ENCODE assay signal across 8 cellular contexts in the genomic region with DNA sequence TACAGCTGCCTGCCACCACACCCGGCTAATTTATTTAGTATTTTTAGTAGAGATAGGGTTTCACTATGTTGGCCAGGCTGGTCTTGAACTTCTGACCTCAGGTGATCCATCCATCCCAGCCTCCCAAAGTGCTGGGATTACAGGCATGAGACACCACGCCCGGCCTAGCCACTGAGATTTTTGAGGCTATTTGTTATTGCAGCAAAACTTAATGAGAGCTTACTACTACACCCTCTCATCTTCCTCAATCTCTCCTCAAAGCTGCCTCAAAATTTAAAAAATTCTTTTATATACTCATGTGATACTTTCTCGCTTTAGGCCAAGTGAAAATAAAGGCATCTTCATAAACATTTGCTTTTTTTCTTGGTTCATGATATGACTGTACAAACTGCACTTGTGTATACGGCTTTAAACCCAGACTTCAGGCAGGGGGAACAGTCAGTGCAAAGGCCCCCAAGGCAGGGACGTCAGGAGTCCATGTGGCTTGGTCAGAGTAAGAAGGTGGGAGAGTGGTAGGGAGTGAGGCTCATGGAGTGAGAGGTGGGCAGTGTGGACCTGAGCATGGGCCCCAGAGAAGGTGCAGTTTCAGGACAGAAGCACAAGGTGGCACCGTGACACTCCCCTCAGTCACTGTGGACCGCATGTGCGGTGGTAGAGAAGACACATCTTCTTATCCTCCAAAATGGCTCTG. TPM values are rescaled to one million over a fixed set of nuclear protein-coding genes. Genes with fewer than 3 reads are reported as not detected.
DNase-seq lines count a peak whose midpoint lies in the region; ATAC-seq and TF ChIP-seq lines count a peak whose summit lies in the region.

No MANE protein-coding gene starts in this region.

- H3K9me3 ChIP-seq in Panc1 (ENCODE audit: control insufficient read depth, insufficient read depth, low read depth, low read length) (no peaks in the 10 kb centered on the region), thyroid gland (no peaks in the 10 kb centered on the region)

- peak; percentile 41 for ATAC-seq in GM21528 (IDR thresholded peaks at IDR 0.05; ENCODE audit: low FRiP score, unreplicated experiment)
- peak; percentile 97 for ATAC-seq in Panc1

- CTCF ChIA-PET in Panc1 (lab: Charles Lee), result interaction anchor here (0.7 to 2.5 kb wide), 3 partner anchors 97 to 101 kb away, joined by 4 to 21 read pairs (median 7); no protein-coding TSS in a partner anchor

- no peaks in the 10 kb centered on the region for H3K36me3 Mint-ChIP-seq in activated T-helper 1 cell treated with anti-CD3 and anti-CD28 coated beads, Interleukin-12 subunit alpha, Interleukin-12 subunit beta, Interleukin-2, Interleukin-4 antibody, amounts not matched to agents 30 ng/mL and 10 ng/mL and 1 ng/mL, durations not matched to agents 14 hours and 24 hours and 36 hours (ENCODE audit: low read depth)

- 47 to 48% methylated on average over 9 of the region's 9 CpGs for WGBS in thyroid gland, 2 donors

- H3K27me3 Mint-ChIP-seq in activated T-helper 1 cell treated with anti-CD3 and anti-CD28 coated beads, Interleukin-12 subunit alpha, Interleukin-12 subunit beta, Interleukin-2, Interleukin-4 antibody, amounts not matched to agents 30 ng/mL and 10 ng/mL and 1 ng/mL, durations not matched to agents 14 hours and 24 hours and 36 hours (ENCODE audit: insufficient read depth), result peaks cover 15% of the 10 kb centered on the region

- intact Hi-C loops in Panc1 (cut with micrococcal nuclease; ENCODE audit: unreplicated experiment), result loop anchor here (1.0 kb wide), 1 partner anchor 97 kb away; no protein-coding TSS in a partner anchor
- intact Hi-C loops in activated T-helper 1 cell treated with anti-CD3 and anti-CD28 coated beads, Interleukin-12 subunit alpha, Interleukin-12 subunit beta, Interleukin-2, Interleukin-4 antibody, amounts not matched to agents 30 ng/mL and 10 ng/mL and 1 ng/mL, durations not matched to agents 14 hours and 24 hours and 36 hours (cut with micrococcal nuclease), result loop anchor here (1.0 to 2.0 kb wide), 3 partner anchors 56 to 110 kb away; a partner anchor contains a TSS
- intact Hi-C loops in thyroid gland (cut with DNase I), result loop anchor here (10.0 kb wide), 1 partner anchor 58 kb away; a partner anchor contains a TSS

- no peak overlapping the region for H3K9ac ChIP-seq in KMS-11

- H3K4me1 Mint-ChIP-seq in activated T-helper 1 cell treated with anti-CD3 and anti-CD28 coated beads, Interleukin-12 subunit alpha, Interleukin-12 subunit beta, Interleukin-2, Interleukin-4 antibody, amounts not matched to agents 30 ng/mL and 10 ng/mL and 1 ng/mL, durations not matched to agents 14 hours and 24 hours and 36 hours (ENCODE audit: low read depth), result peaks cover 22% of the 10 kb centered on the region

- in situ Hi-C loops in Panc1 (cut with HindIII; ENCODE audit: low pct_unique_long_range_greater_than_20kb, low sequenced_read_pairs), result loop anchor here (25.0 kb wide), 1 partner anchor 106 kb away; no protein-coding TSS in a partner anchor

- H3K79me2 ChIP-seq in KMS-11 (ENCODE audit: insufficient read depth, low read depth), result no peaks in the 10 kb centered on the region

- no peak overlapping the region for H3K4me2 ChIP-seq in KMS-11

- H3K36me3 ChIP-seq in KMS-11 (ENCODE audit: insufficient read depth), result no peaks in the 10 kb centered on the region
- H3K36me3 ChIP-seq in Panc1 (ENCODE audit: control insufficient read depth, insufficient read depth, low read length), result no peaks in the 10 kb centered on the region
- no peaks in the 10 kb centered on the region for H3K36me3 ChIP-seq in thyroid gland

- peak; percentile 86 for TF ChIP-seq CTCF in KMS-11 (conservative IDR thresholded peaks at IDR 0.05; ENCODE audit: low read depth, low read length)
- TF ChIP-seq CTCF in Panc1 (IDR thresholded peaks at IDR 0.05), result peak; percentile 90
- TF ChIP-seq CTCF in fibroblast of pulmonary artery (IDR thresholded peaks at IDR 0.05; ENCODE audit: low read length, missing control alignments), result peak; percentile 93
- peak; percentile 64 to 96 (median 88) for TF ChIP-seq CTCF in thyroid gland (IDR thresholded peaks at IDR 0.05)

- H3K27ac Mint-ChIP-seq in activated T-helper 1 cell treated with anti-CD3 and anti-CD28 coated beads, Interleukin-12 subunit alpha, Interleukin-12 subunit beta, Interleukin-2, Interleukin-4 antibody, amounts not matched to agents 30 ng/mL and 10 ng/mL and 1 ng/mL, durations not matched to agents 14 hours and 24 hours and 36 hours, result no peak overlapping the region

- H2AFZ ChIP-seq in KMS-11 (ENCODE audit: low read depth), result peak overlapping the region; percentile 13; the same call in 1 of the 2 replicates

- H3K4me3 ChIP-seq in KMS-11 (IDR thresholded peaks at IDR 0.05; ENCODE audit: insufficient read depth, low read depth, low read length), result no peak overlapping the region
- H3K4me3 ChIP-seq in Panc1 (ENCODE audit: low read depth in 2 of 2, low read length in 2 of 2), result no peak overlapping the region
- H3K4me3 ChIP-seq in fibroblast of pulmonary artery (replicated peaks; ENCODE audit: low read depth, low read length), result no peak overlapping the region
- no peak overlapping the region for H3K4me3 ChIP-seq in thyroid gland (replicated peaks in 1 of 3)

- H3K27ac ChIP-seq in KMS-11, result no peak overlapping the region
- H3K27ac ChIP-seq in Panc1 (ENCODE audit: low read length), result no peak overlapping the region
- H3K27ac ChIP-seq in thyroid gland, result no peak overlapping the region

- H3K27me3 ChIP-seq in KMS-11 (ENCODE audit: insufficient read depth, low read depth) (no peaks in the 10 kb centered on the region), Panc1 (ENCODE audit: control insufficient read depth, insufficient read depth, low read length) (peaks cover 2% of the 10 kb centered on the region; the same call in 1 of the 2 replicates), thyroid gland (no peaks in the 10 kb centered on the region)

- no peak overlapping the region for H3K4me3 Mint-ChIP-seq in activated T-helper 1 cell treated with anti-CD3 and anti-CD28 coated beads, Interleukin-12 subunit alpha, Interleukin-12 subunit beta, Interleukin-2, Interleukin-4 antibody, amounts not matched to agents 30 ng/mL and 10 ng/mL and 1 ng/mL, durations not matched to agents 14 hours and 24 hours and 36 hours

- DNase-seq in DMS114 treated with DMSO at 0.1 percent for 48 hours (lab: John Stamatoyannopoulos, UW; ENCODE audit: unreplicated experiment), result peak; percentile 59
- DNase-seq in Panc1 (ENCODE audit: low read depth, low spot score), result peak; percentile 60
- DNase-seq in activated T-helper 1 cell treated with anti-CD3 and anti-CD28 coated beads, Interleukin-12 subunit alpha, Interleukin-12 subunit beta, Interleukin-2, Interleukin-4 antibody, amounts not matched to agents 30 ng/mL and 10 ng/mL and 1 ng/mL, durations not matched to agents 14 hours and 24 hours and 36 hours (ENCODE audit: low spot score), result peak; percentile 51
- peak; percentile 84 for DNase-seq in fibroblast of pulmonary artery (ENCODE audit: low read depth)
- peak; percentile 31 for DNase-seq in occipital lobe (lab: John Stamatoyannopoulos, UW)
- DNase-seq in thyroid gland, result peak; percentile 74 to 81

- H3K4me1 ChIP-seq in KMS-11 (ENCODE audit: low read depth, poor library complexity, severe bottlenecking), result no peaks in the 10 kb centered on the region
- H3K4me1 ChIP-seq in Panc1 (ENCODE audit: control insufficient read depth, insufficient read depth, low read length), result peaks cover 12% of the 10 kb centered on the region
- peaks cover 18 to 22% of the 10 kb centered on the region in 2 donors for H3K4me1 ChIP-seq in thyroid gland

- TF ChIP-seq POLR2A in thyroid gland (IDR thresholded peaks at IDR 0.05), result no peak

- H4K20me1 ChIP-seq in KMS-11 (ENCODE audit: insufficient read depth), result no peaks in the 10 kb centered on the region

- POLR2A ChIA-PET in Panc1 (lab: Charles Lee), result no interaction called here

- no peaks in the 10 kb centered on the region for H3K9me3 Mint-ChIP-seq in activated T-helper 1 cell treated with anti-CD3 and anti-CD28 coated beads, Interleukin-12 subunit alpha, Interleukin-12 subunit beta, Interleukin-2, Interleukin-4 antibody, amounts not matched to agents 30 ng/mL and 10 ng/mL and 1 ng/mL, durations not matched to agents 14 hours and 24 hours and 36 hours

- BruUV-seq in Panc1 (replicated peaks; lab: Mats Ljungman, UMichigan), result no TSS peak

RNA-seq across cellular contexts. Expression of a gene that starts 55.5 kb away (rescaled TPM):
- total RNA-seq in Panc1 (2021; ENCODE audit: unreplicated experiment) (98.3 TPM), occipital lobe (52.4 TPM), thyroid gland (100 to 1,000 TPM; 119 to 165 (median 132) TPM)
- 59.7 TPM for polyA plus RNA-seq in Panc1 (2012; ENCODE audit: insufficient read length)
- total RNA-seq in activated T-helper 1 cell treated with anti-CD3 and anti-CD28 coated beads, Interleukin-12 subunit alpha, Interleukin-12 subunit beta, Interleukin-2, Interleukin-4 antibody, amounts not matched to agents 30 ng/mL and 10 ng/mL and 1 ng/mL, durations not matched to agents 14 hours and 24 hours and 36 hours, result 22.3 and 24.9 TPM in 2 replicates

Comparison
In these comparisons a context has a peak if more than half of its experiments do, and no peak if none do; other contexts are left out.
1. DNase-seq: peak in every context shown above with its lines; median percentile 84 in fibroblast of pulmonary artery; 78 in thyroid gland; 60 in Panc1; 59 in DMS114 treated with DMSO at 0.1 percent for 48 hours; 51 in activated T-helper 1 cell treated with anti-CD3 and anti-CD28 coated beads, Interleukin-12 subunit alpha, Interleukin-12 subunit beta, Interleukin-2, Interleukin-4 antibody, amounts not matched to agents 30 ng/mL and 10 ng/mL and 1 ng/mL, durations not matched to agents 14 hours and 24 hours and 36 hours; 31 in occipital lobe.